8 cellular contexts compared by ENCODE assay signal in the genomic region with DNA sequence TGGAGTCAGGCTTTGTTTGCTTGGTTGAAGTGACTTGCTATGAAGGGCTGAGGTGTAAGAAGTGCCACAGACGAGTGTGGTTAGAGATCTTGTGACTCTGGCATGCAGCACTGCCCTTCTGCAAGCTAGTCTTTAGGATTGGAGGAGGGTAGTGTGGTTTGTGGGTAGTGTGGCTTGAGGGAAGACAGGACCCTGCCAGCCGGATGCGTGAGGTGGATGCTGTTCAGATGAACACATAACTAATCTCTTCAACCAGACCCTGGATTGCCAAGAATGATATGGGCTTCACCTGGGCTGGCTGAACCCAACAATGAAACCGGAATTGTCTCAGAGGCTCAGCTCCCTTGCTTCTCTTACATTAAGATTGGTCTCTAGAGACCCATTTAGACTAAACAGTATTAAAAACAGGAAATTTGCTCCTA. TPM values are rescaled to one million over a fixed set of nuclear protein-coding genes. Genes with fewer than 3 reads are reported as not detected.
A peak's percentile ranks its signal among the peaks of the same experiment; 100 is the strongest.
DNase-seq lines count a peak whose midpoint lies in the region; ATAC-seq and TF ChIP-seq lines count a peak whose summit lies in the region.

No MANE protein-coding gene starts in this region.

- peaks cover 4% of the 10 kb centered on the region for H3K9me3 Mint-ChIP-seq in activated CD4-positive, alpha-beta T cell treated with anti-CD3 and anti-CD28 coated beads, Interleukin-2, amount 10 ng/mL, durations not matched to agents 7 days and 5 days
- no peaks in the 10 kb centered on the region for H3K9me3 Mint-ChIP-seq in immature natural killer cell

- H3K27ac ChIP-seq in HL-60 (replicated peaks) (peak overlapping the region; percentile 59; the same call in 1 of the 2 replicates), vagina (peak overlapping the region; percentile 17), aorta (ENCODE audit: low read depth in 1 of 2, low read length in 2 of 2) (no peak overlapping the region)

- no peaks in the 10 kb centered on the region for H3K36me3 ChIP-seq in vagina
- no peaks in the 10 kb centered on the region for H3K36me3 ChIP-seq in aorta (ENCODE audit: control insufficient read depth in 1 of 2, insufficient read depth in 2 of 2, low read length in 1 of 2)

- TF ChIP-seq CTCF in HL-60 (IDR thresholded peaks at IDR 0.05; ENCODE audit: insufficient read depth, low read length) (no peak), vagina (IDR thresholded peaks at IDR 0.05) (no peak)

- ATAC-seq in GM18909 (IDR thresholded peaks at IDR 0.05; ENCODE audit: poor library complexity, unreplicated experiment) (peak; percentile 68), aorta (ENCODE audit: low FRiP score) (no peak)

- H3K4me1 ChIP-seq in vagina = peaks cover 38% of the 10 kb centered on the region
- peaks cover 5 to 6% of the 10 kb centered on the region in 2 donors for H3K4me1 ChIP-seq in aorta (ENCODE audit: control insufficient read depth in 1 of 2, insufficient read depth in 2 of 2, low read length in 2 of 2)

- 51 to 56% methylated on average over 4 of the region's 4 CpGs for WGBS in aorta, 2 donors

- H3K4me1 Mint-ChIP-seq in activated CD4-positive, alpha-beta T cell treated with anti-CD3 and anti-CD28 coated beads, Interleukin-2, amount 10 ng/mL, durations not matched to agents 7 days and 5 days = peaks cover 59% of the 10 kb centered on the region
- peaks cover 56 to 63% of the 10 kb centered on the region in 2 donors for H3K4me1 Mint-ChIP-seq in immature natural killer cell

- H3K27me3 ChIP-seq in HL-60 (ENCODE audit: insufficient read depth, poor library complexity, severe bottlenecking) (no peaks in the 10 kb centered on the region), vagina (no peaks in the 10 kb centered on the region), aorta (ENCODE audit: control insufficient read depth in 1 of 2, insufficient read depth in 2 of 2, low read length in 1 of 2) (peaks cover 0 to 1% of the 10 kb centered on the region in 2 donors)

- no peaks in the 10 kb centered on the region for H3K9me3 ChIP-seq in vagina
- H3K9me3 ChIP-seq in aorta (ENCODE audit: control insufficient read depth, low read length) = no peaks in the 10 kb centered on the region

- no peak for TF ChIP-seq POLR2A in vagina (IDR thresholded peaks at IDR 0.05)

- H3K4me3 ChIP-seq in HL-60 (replicated peaks; ENCODE audit: insufficient read depth, low read length) (no peak overlapping the region), vagina (no peak overlapping the region), aorta (ENCODE audit: low read length in 2 of 2) (no peak overlapping the region)

- H3K36me3 Mint-ChIP-seq in activated CD4-positive, alpha-beta T cell treated with anti-CD3 and anti-CD28 coated beads, Interleukin-2, amount 10 ng/mL, durations not matched to agents 7 days and 5 days (ENCODE audit: low read depth) = peaks cover 15% of the 10 kb centered on the region
- no peaks in the 10 kb centered on the region for H3K36me3 Mint-ChIP-seq in immature natural killer cell

- POLR2A ChIA-PET in activated CD4-positive, alpha-beta T cell treated with anti-CD3 and anti-CD28 coated beads, Interleukin-2, amount 10 ng/mL, durations not matched to agents 7 days and 5 days (lab: Charles Lee) = no interaction called here

- CTCF ChIA-PET in activated CD4-positive, alpha-beta T cell treated with anti-CD3 and anti-CD28 coated beads, Interleukin-2, amount 10 ng/mL, durations not matched to agents 7 days and 5 days (lab: Charles Lee) = interaction anchor here (0.9 to 1.9 kb wide), 4 partner anchors 12 to 33 kb away, joined by 4 to 7 read pairs (median 5); a partner anchor contains a TSS

- H3K4me3 Mint-ChIP-seq in activated CD4-positive, alpha-beta T cell treated with anti-CD3 and anti-CD28 coated beads, Interleukin-2, amount 10 ng/mL, durations not matched to agents 7 days and 5 days = peak overlapping the region; percentile 35
- peak overlapping the region; percentile 73 to 87 (median 76) for H3K4me3 Mint-ChIP-seq in immature natural killer cell

- DNase-seq in HL-60 (ENCODE audit: low read depth in 1 of 2, low spot score in 1 of 2) (peak; percentile 61 to 97), immature natural killer cell (peak; percentile 83 to 84 (median 84)), vagina (ENCODE audit: extremely low spot score in 2 of 2) (no peak), HPDE6-E6E7 (ENCODE audit: extremely low spot score) (no peak), cerebellar nuclear complex (lab: John Stamatoyannopoulos, UW) (no peak), aorta (no peak)
- peak; percentile 85 for DNase-seq in activated CD4-positive, alpha-beta T cell treated with anti-CD3 and anti-CD28 coated beads, Interleukin-2, amount 10 ng/mL, durations not matched to agents 7 days and 5 days

- intact Hi-C loops in vagina (cut with DNase I) (no loop called here), aorta (cut with DNase I) (no loop called here)

- H3K27ac Mint-ChIP-seq in activated CD4-positive, alpha-beta T cell treated with anti-CD3 and anti-CD28 coated beads, Interleukin-2, amount 10 ng/mL, durations not matched to agents 7 days and 5 days = peak overlapping the region; percentile 90
- H3K27ac Mint-ChIP-seq in immature natural killer cell = peak overlapping the region; percentile 61 to 89 (median 86)

- H3K27me3 Mint-ChIP-seq in activated CD4-positive, alpha-beta T cell treated with anti-CD3 and anti-CD28 coated beads, Interleukin-2, amount 10 ng/mL, durations not matched to agents 7 days and 5 days = no peaks in the 10 kb centered on the region
- H3K27me3 Mint-ChIP-seq in immature natural killer cell (ENCODE audit: low read depth in 3 of 3) = peaks cover 3 to 5% (median 3%) of the 10 kb centered on the region in 3 donors

RNA-seq across cellular contexts. Expression of a gene that starts 32.7 kb away (rescaled TPM):
- 10 to 100 TPM in 1 of 2 experiments, 1 to 10 TPM in 1; 8.8 to 11.6 TPM for total RNA-seq in activated CD4-positive, alpha-beta T cell treated with anti-CD3 and anti-CD28 coated beads, Interleukin-2, amount 10 ng/mL, durations not matched to agents 7 days and 5 days
- polyA plus RNA-seq in immature natural killer cell = 1 to 10 TPM in 2 of 3 donors, not detected in 1; 1.1 to 2.3 TPM
- 35.1 TPM for total RNA-seq in vagina
- 10 to 100 TPM; 38.7 to 65.8 TPM for total RNA-seq in aorta
- polyA plus RNA-seq in aorta = 10 to 100 TPM in 1 of 2 donors, 1 to 10 TPM in 1; 3.3 to 14.2 TPM

RNA-seq across cellular contexts. Expression of a gene that starts 59.5 kb away (rescaled TPM):
- 10 to 100 TPM; 36.7 to 42.9 TPM for total RNA-seq in activated CD4-positive, alpha-beta T cell treated with anti-CD3 and anti-CD28 coated beads, Interleukin-2, amount 10 ng/mL, durations not matched to agents 7 days and 5 days
- polyA plus RNA-seq in immature natural killer cell (10 to 100 TPM; 18.5 to 37.0 (median 31.5) TPM), aorta (10 to 100 TPM in 1 of 2 donors, 1 to 10 TPM in 1; 7.3 to 14.7 TPM)
- total RNA-seq in vagina (25.8 TPM), aorta (10 to 100 TPM; 16.0 to 21.9 TPM)

RNA-seq across cellular contexts. Expression of a gene that starts 59.5 kb away (rescaled TPM):
- 10 to 100 TPM; 19.1 to 20.3 TPM for total RNA-seq in activated CD4-positive, alpha-beta T cell treated with anti-CD3 and anti-CD28 coated beads, Interleukin-2, amount 10 ng/mL, durations not matched to agents 7 days and 5 days
- 10 to 100 TPM in 1 of 3 donors, 1 to 10 TPM in 2; 1.2 to 14.0 (median 8.6) TPM for polyA plus RNA-seq in immature natural killer cell
- total RNA-seq in vagina = 25.3 TPM
- total RNA-seq in aorta = 10 to 100 TPM; 16.8 to 20.8 TPM
- polyA plus RNA-seq in aorta = 10 to 100 TPM in 1 of 2 donors, 1 to 10 TPM in 1; 5.1 to 10.2 TPM

Comparison
In these comparisons a context has a peak if more than half of its experiments do, and no peak if none do; other contexts are left out.
1. DNase-seq: peak in HL-60 (2 of 2), activated CD4-positive, alpha-beta T cell treated with anti-CD3 and anti-CD28 coated beads, Interleukin-2, amount 10 ng/mL, durations not matched to agents 7 days and 5 days (single experiment) and immature natural killer cell (3 of 3); none in vagina (0 of 2), HPDE6-E6E7 (single experiment), cerebellar nuclear complex (0 of 2) and aorta (0 of 2).
2. H3K27ac ChIP-seq: peak in HL-60 (single experiment) and vagina (single experiment); none in aorta (0 of 2).